In genomic region chr11:118587952-118588351, GRCh38 we compare ENCODE assay signal across 27 cellular contexts. TPM values are rescaled to one million over a fixed set of nuclear protein-coding genes. Genes with fewer than 3 reads are reported as not detected.
"Had no signal": no experiment of that assay in that cellular context is flagged by ENCODE, and none has a peak within 500 bp of the region (broad histone marks: within the 10 kb centered on the region; RNA-seq: fewer than 3 reads in every experiment).

No MANE protein-coding gene starts in this region.

- H3K9me3 Mint-ChIP-seq: activated naive CD4-positive, alpha-beta T cell treated with anti-CD3 and anti-CD28 coated beads, Interleukin-2, amount 10 ng/mL, durations not matched to agents 7 days and 5 days; activated T-cell treated with anti-CD3 and anti-CD28 coated beads, Interleukin-2, amount 50 U/mL, for 4 hours; T-helper 1 cell treated with Interleukin-12 subunit alpha and Interleukin-12 subunit beta and Interleukin-4 antibody, amounts not matched to agents 30 μg/mL and 1 μg/mL, for 36 hours; WTC11 had no signal

- H3K27ac ChIP-seq: breast epithelium had no signal

- H3K4me3 ChIP-seq: breast epithelium had no signal

- H3K27me3 Mint-ChIP-seq: activated naive CD4-positive, alpha-beta T cell treated with anti-CD3 and anti-CD28 coated beads, Interleukin-2, amount 10 ng/mL, durations not matched to agents 7 days and 5 days had no signal

- ATAC-seq: activated CD8-positive, alpha-beta T cell treated with anti-CD3 and anti-CD28 coated beads, Interleukin-2, amount 10 ng/mL, durations not matched to agents 7 days and 5 days; activated T-cell treated with anti-CD3 and anti-CD28 coated beads, Interleukin-2, amount 50 U/mL, for 4 hours; Panc1; WTC11 had no signal

- DNase-seq: activated CD4-positive, alpha-beta T cell treated with anti-CD3 and anti-CD28 coated beads for 48 hours; activated CD4-positive, alpha-beta T cell treated with anti-CD3 and anti-CD28 coated beads, Interleukin-2, amount 50 U/mL, for 4 hours; activated CD4-positive, CD25-positive, alpha-beta regulatory T cell treated with anti-CD3 and anti-CD28 coated beads, Interleukin-2, amount 50 U/mL, for 72 hours; activated CD8-positive, alpha-beta memory T cell treated with anti-CD3 and anti-CD28 coated beads, Interleukin-2, amount 50 U/mL, for 48 hours; activated CD8-positive, alpha-beta T cell treated with anti-CD3 and anti-CD28 coated beads, Interleukin-2, amount 10 ng/mL, durations not matched to agents 7 days and 5 days; activated effector memory CD4-positive, alpha-beta T cell treated with anti-CD3 and anti-CD28 coated beads, Interleukin-2, amount 50 U/mL, for 16 hours; activated naive CD4-positive, alpha-beta T cell treated with anti-CD3 and anti-CD28 coated beads, Interleukin-2, amount 10 ng/mL, durations not matched to agents 7 days and 5 days; activated T-cell treated with anti-CD3 and anti-CD28 coated beads, Interleukin-2, amount 50 U/mL, for 4 hours; central memory CD4-positive, alpha-beta T cell; IMR-90; KG1; NCI-H1092 treated with DMSO at 0.1 percent for 48 hours; NCI-H1417 treated with DMSO at 0.1 percent for 48 hours; NCI-H1694; NCI-H2029; NCI-H2107; NCI-H2171 treated with DMSO at 0.1 percent for 48 hours; NCI-H226; NCI-H82; RPMI8226; SHP77; T-helper 9 cell had no signal

- H3K4me1 ChIP-seq: breast epithelium had no signal

- H3K4me1 Mint-ChIP-seq: activated naive CD4-positive, alpha-beta T cell treated with anti-CD3 and anti-CD28 coated beads, Interleukin-2, amount 10 ng/mL, durations not matched to agents 7 days and 5 days; WTC11 had no signal

- H3K27me3 ChIP-seq: breast epithelium had no signal

- H3K27ac Mint-ChIP-seq: activated CD8-positive, alpha-beta T cell treated with anti-CD3 and anti-CD28 coated beads, Interleukin-2, amount 10 ng/mL, durations not matched to agents 7 days and 5 days; activated naive CD4-positive, alpha-beta T cell treated with anti-CD3 and anti-CD28 coated beads, Interleukin-2, amount 10 ng/mL, durations not matched to agents 7 days and 5 days; T-helper 1 cell treated with Interleukin-12 subunit alpha and Interleukin-12 subunit beta and Interleukin-4 antibody, amounts not matched to agents 30 μg/mL and 1 μg/mL, for 36 hours; WTC11 had no signal

- H3K4me3 Mint-ChIP-seq: activated CD8-positive, alpha-beta T cell treated with anti-CD3 and anti-CD28 coated beads, Interleukin-2, amount 10 ng/mL, durations not matched to agents 7 days and 5 days; activated naive CD4-positive, alpha-beta T cell treated with anti-CD3 and anti-CD28 coated beads, Interleukin-2, amount 10 ng/mL, durations not matched to agents 7 days and 5 days; activated T-cell treated with anti-CD3 and anti-CD28 coated beads, Interleukin-2, amount 50 U/mL, for 4 hours; T-helper 1 cell treated with Interleukin-12 subunit alpha and Interleukin-12 subunit beta and Interleukin-4 antibody, amounts not matched to agents 30 μg/mL and 1 μg/mL, for 36 hours; WTC11 had no signal

- H3K9me3 ChIP-seq: breast epithelium had no signal

RNA-seq across cellular contexts. Expression of gene TMEM25, which starts 57.0 kb away (rescaled TPM):
- total RNA-seq: SK-MEL-5 had no signal
